In the genomic region with DNA sequence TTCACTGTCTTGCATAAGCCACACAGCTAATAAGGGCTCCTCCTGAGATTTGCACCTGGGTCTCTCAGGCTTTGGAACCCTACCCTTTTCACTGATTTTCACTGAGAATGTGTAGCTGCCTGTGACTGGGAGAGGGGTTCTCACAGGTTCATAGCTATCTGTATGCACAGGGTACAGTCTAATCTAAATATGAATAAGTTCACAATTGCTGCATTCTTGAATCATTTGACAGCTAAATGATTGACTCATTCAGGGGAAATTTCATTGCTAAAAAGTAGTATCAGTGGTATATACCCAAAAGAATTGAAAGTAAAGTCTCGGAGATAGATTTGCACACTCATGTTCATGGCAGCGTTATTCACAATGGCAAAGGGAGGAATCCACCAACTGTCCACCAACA, we compare ENCODE assay signal across 21 cellular contexts.
"Had no signal": no experiment of that assay in that cellular context is flagged by ENCODE, and none has a peak within 500 bp of the region (broad histone marks: within the 10 kb centered on the region; RNA-seq: fewer than 3 reads in every experiment).

No MANE protein-coding gene starts in this region.

- H3K27me3 ChIP-seq: right lobe of liver had no signal

- H3K36me3 ChIP-seq: right lobe of liver had no signal

- H3K9me3 Mint-ChIP-seq: activated naive CD8-positive, alpha-beta T cell treated with anti-CD3 and anti-CD28 coated beads for 36 hours had no signal

- H3K27ac ChIP-seq: epithelial cell of prostate, right lobe of liver had no signal

- DNase-seq: activated CD4-positive, alpha-beta T cell treated with anti-CD3 and anti-CD28 coated beads for 1 hour; activated CD4-positive, alpha-beta T cell treated with anti-CD3 and anti-CD28 coated beads, Interleukin-2, amount 50 U/mL, for 4 hours; activated CD8-positive, alpha-beta memory T cell treated with anti-CD3 and anti-CD28 coated beads for 24 hours; activated CD8-positive, alpha-beta memory T cell treated with anti-CD3 and anti-CD28 coated beads, Interleukin-2, amount 50 U/mL, for 4 hours; activated naive CD4-positive, alpha-beta T cell treated with Interleukin-2 at 50 U/mL for 16 hours; activated naive CD8-positive, alpha-beta T cell treated with anti-CD3 and anti-CD28 coated beads for 36 hours; activated T-cell treated with anti-CD3 and anti-CD28 coated beads, Interleukin-2, amount 50 U/mL, for 48 hours; head of caudate nucleus; naive B cell; nucleus accumbens; posterior cingulate gyrus; right lobe of liver; stimulated activated CD4-positive, alpha-beta T cell treated with anti-CD3 and anti-CD28 coated beads, Interleukin-2, amount 100 ng/mL, for 48 hours; stimulated activated CD8-positive, alpha-beta memory T cell treated with anti-CD3 and anti-CD28 coated beads, Interleukin-4, amount 100 ng/mL, for 48 hours; stimulated activated naive B cell treated with anti-CD40 and anti-IgM and Interleukin-4, amounts not matched to agents 10 μg/mL and 1 μg/mL and 100 μg/mL, for 72 hours; T-helper 1 cell; T-helper 9 cell had no signal

- H3K27ac Mint-ChIP-seq: activated naive CD8-positive, alpha-beta T cell treated with anti-CD3 and anti-CD28 coated beads for 36 hours; memory B cell; stimulated activated naive B cell treated with anti-CD40 and anti-IgM and Interleukin-4, amounts not matched to agents 10 μg/mL and 1 μg/mL and 100 μg/mL, for 72 hours had no signal

- H3K4me1 ChIP-seq: right lobe of liver had no signal

- H3K36me3 Mint-ChIP-seq: activated naive CD8-positive, alpha-beta T cell treated with anti-CD3 and anti-CD28 coated beads for 36 hours; memory B cell; naive B cell; stimulated activated naive B cell treated with anti-CD40 and anti-IgM and Interleukin-4, amounts not matched to agents 10 μg/mL and 1 μg/mL and 100 μg/mL, for 72 hours had no signal

- H3K9me3 ChIP-seq: right lobe of liver had no signal

- FAIRE-seq: frontal cortex, islet of Langerhans had no signal

- ATAC-seq: right lobe of liver; stimulated activated naive B cell treated with anti-CD40 and anti-IgM and Interleukin-4, amounts not matched to agents 10 μg/mL and 1 μg/mL and 100 μg/mL, for 72 hours had no signal

- H3K4me1 Mint-ChIP-seq: memory B cell; naive B cell; stimulated activated naive B cell treated with anti-CD40 and anti-IgM and Interleukin-4, amounts not matched to agents 10 μg/mL and 1 μg/mL and 100 μg/mL, for 72 hours had no signal

- H3K4me3 Mint-ChIP-seq: activated naive CD8-positive, alpha-beta T cell treated with anti-CD3 and anti-CD28 coated beads for 36 hours; memory B cell; naive B cell; stimulated activated naive B cell treated with anti-CD40 and anti-IgM and Interleukin-4, amounts not matched to agents 10 μg/mL and 1 μg/mL and 100 μg/mL, for 72 hours had no signal

- H3K4me3 ChIP-seq: right lobe of liver had no signal
